ENCODE assay signal across 15 cellular contexts in the genomic region with DNA sequence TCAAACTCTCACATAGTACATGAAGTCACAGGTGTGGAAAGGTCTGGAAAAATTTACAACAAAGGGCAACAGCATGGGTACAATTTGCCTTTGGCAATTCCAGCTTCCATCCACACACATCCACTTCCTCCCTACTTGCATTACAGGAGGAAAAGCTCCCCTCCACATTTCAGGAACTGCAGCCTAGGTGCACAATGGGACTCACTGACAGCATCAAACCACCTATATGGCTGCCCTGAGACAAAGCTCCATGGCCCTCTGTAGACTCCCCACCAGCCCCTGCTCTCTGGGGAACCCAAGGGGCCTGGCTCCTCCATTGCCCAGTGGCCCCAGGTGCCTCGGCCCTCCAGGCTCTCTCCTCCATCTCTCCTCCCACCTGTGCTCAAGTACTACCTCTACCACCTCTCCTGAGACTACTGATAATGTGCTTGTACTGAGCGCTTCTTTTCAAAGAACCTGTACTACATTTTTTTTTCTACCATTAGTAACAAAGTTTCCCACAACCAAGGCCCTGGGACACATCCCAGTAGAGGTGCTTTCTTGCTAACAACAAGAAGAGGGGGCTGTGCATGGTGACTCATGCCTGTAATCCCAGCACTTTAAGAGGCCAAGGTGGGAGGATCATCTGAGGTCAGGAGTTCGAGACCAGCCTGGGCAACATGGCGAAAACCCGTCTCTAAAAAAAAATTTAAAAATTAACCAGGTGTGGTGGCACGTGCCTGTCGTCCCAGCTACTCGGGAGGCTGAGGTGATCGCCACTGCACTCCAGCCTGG. TPM values are rescaled to one million over a fixed set of nuclear protein-coding genes. Genes with fewer than 3 reads are reported as not detected.
A peak's percentile ranks its signal among the peaks of the same experiment; 100 is the strongest.
DNase-seq lines count a peak whose midpoint lies in the region; ATAC-seq and TF ChIP-seq lines count a peak whose summit lies in the region.
"Had no signal": no experiment of that assay in that cellular context is flagged by ENCODE, and none has a peak within 500 bp of the region (broad histone marks: within the 10 kb centered on the region; RNA-seq: fewer than 3 reads in every experiment).

No MANE protein-coding gene starts in this region.

- H3K9me3 Mint-ChIP-seq in naive B cell: no peaks in the 10 kb centered on the region
- H3K9me3 Mint-ChIP-seq: CD14-positive monocyte; CD4-positive, alpha-beta memory T cell; H9; IgD-negative memory B cell had no signal

- no peaks in the 10 kb centered on the region for H3K27me3 Mint-ChIP-seq in naive B cell
- H3K27me3 Mint-ChIP-seq: CD4-positive, alpha-beta memory T cell; IgD-negative memory B cell had no signal

- H3K36me3 ChIP-seq in BLaER1 treated with 17β-estradiol and CSF1 and Interleukin-3, amounts not matched to agents 10 nM and 100 nM: peaks cover 0 to 44% (median 32%) of the 10 kb centered on the region in 11 experiments; a peak in 13 of 22 replicates
- H3K36me3 ChIP-seq in OCI-LY1 (ENCODE audit: insufficient read depth, low read length): no peaks in the 10 kb centered on the region
- H3K36me3 ChIP-seq: BE2C had no signal

- H2AFZ ChIP-seq in OCI-LY1 (ENCODE audit: low read length): no peak overlapping the region

- no peak overlapping the region for H3K27ac ChIP-seq in BLaER1 treated with 17β-estradiol and CSF1 and Interleukin-3, amounts not matched to agents 10 nM and 100 nM
- peak overlapping the region; percentile 52 for H3K27ac ChIP-seq in OCI-LY1 (ENCODE audit: low read depth, low read length, poor library complexity, severe bottlenecking)

- H4K20me1 ChIP-seq in BLaER1 treated with 17β-estradiol and CSF1 and Interleukin-3, amounts not matched to agents 10 nM and 100 nM: peaks cover 0 to 34% (median 23%) of the 10 kb centered on the region in 11 experiments; a peak in 14 of 22 replicates
- no peaks in the 10 kb centered on the region for H4K20me1 ChIP-seq in OCI-LY1 (ENCODE audit: insufficient read depth, low read length)

- no peak for DNase-seq in naive B cell
- DNase-seq in activated CD4-positive, alpha-beta T cell treated with anti-CD3 and anti-CD28 coated beads for 4 hours: no peak
- no peak for DNase-seq in UCSD-AML1 (lab: John Stamatoyannopoulos, UW; ENCODE audit: unreplicated experiment)
- DNase-seq: BE2C; Calu3; CD4-positive, alpha-beta memory T cell; DMS79 treated with DMSO at 0.1 percent for 48 hours; GF-D8; H9 had no signal

- no peaks in the 10 kb centered on the region for H3K79me2 ChIP-seq in OCI-LY1 (ENCODE audit: insufficient read depth, low read length)

- H3K36me3 Mint-ChIP-seq in naive B cell: no peaks in the 10 kb centered on the region
- H3K36me3 Mint-ChIP-seq: IgD-negative memory B cell had no signal

- ATAC-seq in naive B cell (ENCODE audit: low read depth in 2 of 2) (no peak), GM19328 (IDR thresholded peaks at IDR 0.05; ENCODE audit: unreplicated experiment) (no peak)
- ATAC-seq: HepG2 had no signal

- H3K4me3 Mint-ChIP-seq in naive B cell: peak overlapping the region in 3 of 8 donors; percentile 3 to 84 (median 26)
- H3K4me3 Mint-ChIP-seq: CD14-positive monocyte; CD4-positive, alpha-beta memory T cell; H9 had no signal

- H3K4me1 ChIP-seq in BLaER1 treated with 17β-estradiol and CSF1 and Interleukin-3, amounts not matched to agents 10 nM and 100 nM: peaks cover 17 to 79% (median 67%) of the 10 kb centered on the region in 10 experiments
- H3K4me1 ChIP-seq in OCI-LY1 (ENCODE audit: insufficient read depth, low read length, severe bottlenecking): peaks cover 44% of the 10 kb centered on the region
- H3K4me1 ChIP-seq: BE2C had no signal

- no peaks in the 10 kb centered on the region for H3K9me2 ChIP-seq in OCI-LY1 (ENCODE audit: low read depth, low read length)

- H3K27me3 ChIP-seq in BLaER1 treated with 17β-estradiol and CSF1 and Interleukin-3, amounts not matched to agents 10 nM and 100 nM: no peaks in the 10 kb centered on the region
- no peaks in the 10 kb centered on the region for H3K27me3 ChIP-seq in OCI-LY1 (ENCODE audit: insufficient read depth, low read length)
- H3K27me3 ChIP-seq: BE2C had no signal

- peaks cover 39 to 59% (median 48%) of the 10 kb centered on the region in 3 donors for H3K4me1 Mint-ChIP-seq in naive B cell

- no peaks in the 10 kb centered on the region for H3F3A ChIP-seq in OCI-LY1 (ENCODE audit: insufficient read depth, low read length)

- H3K27ac Mint-ChIP-seq in naive B cell: peak overlapping the region in 4 of 6 donors; percentile 44 to 87 (median 78)

- H3K4me3 ChIP-seq in BLaER1 treated with 17β-estradiol and CSF1 and Interleukin-3, amounts not matched to agents 10 nM and 100 nM: no peak overlapping the region
- no peak overlapping the region for H3K4me3 ChIP-seq in OCI-LY1 (ENCODE audit: low read depth, low read length, poor library complexity, severe bottlenecking)

- H3K9ac ChIP-seq in BLaER1 treated with 17β-estradiol and CSF1 and Interleukin-3, amounts not matched to agents 10 nM and 100 nM: no peak overlapping the region
- no peak overlapping the region for H3K9ac ChIP-seq in OCI-LY1 (ENCODE audit: low read length)

- no peak for TF ChIP-seq CTCF in OCI-LY1 (IDR thresholded peaks at IDR 0.05; ENCODE audit: low read length)

- H3K9me3 ChIP-seq in BLaER1 treated with 17β-estradiol and CSF1 and Interleukin-3, amounts not matched to agents 10 nM and 100 nM (replicated peaks in 1 of 11): no peaks in the 10 kb centered on the region
- H3K9me3 ChIP-seq in OCI-LY1 (ENCODE audit: low read length): no peaks in the 10 kb centered on the region
- H3K9me3 ChIP-seq: BE2C had no signal

- peak overlapping the region in 6 of 11 experiments; percentile 18 to 97 (median 90); a peak in 8 of 22 replicates for H3K4me2 ChIP-seq in BLaER1 treated with 17β-estradiol and CSF1 and Interleukin-3, amounts not matched to agents 10 nM and 100 nM
- no peak overlapping the region for H3K4me2 ChIP-seq in OCI-LY1 (ENCODE audit: low read length)

RNA-seq across cellular contexts. Expression of a gene that starts 4.9 kb away (rescaled TPM):
- 10 to 100 TPM; 16.6 to 37.2 (median 29.9) TPM for polyA plus RNA-seq in naive B cell (ENCODE audit: low read depth in 6 of 6)
